Comparison of ENCODE assay signal across 8 cellular contexts in the genomic region with DNA sequence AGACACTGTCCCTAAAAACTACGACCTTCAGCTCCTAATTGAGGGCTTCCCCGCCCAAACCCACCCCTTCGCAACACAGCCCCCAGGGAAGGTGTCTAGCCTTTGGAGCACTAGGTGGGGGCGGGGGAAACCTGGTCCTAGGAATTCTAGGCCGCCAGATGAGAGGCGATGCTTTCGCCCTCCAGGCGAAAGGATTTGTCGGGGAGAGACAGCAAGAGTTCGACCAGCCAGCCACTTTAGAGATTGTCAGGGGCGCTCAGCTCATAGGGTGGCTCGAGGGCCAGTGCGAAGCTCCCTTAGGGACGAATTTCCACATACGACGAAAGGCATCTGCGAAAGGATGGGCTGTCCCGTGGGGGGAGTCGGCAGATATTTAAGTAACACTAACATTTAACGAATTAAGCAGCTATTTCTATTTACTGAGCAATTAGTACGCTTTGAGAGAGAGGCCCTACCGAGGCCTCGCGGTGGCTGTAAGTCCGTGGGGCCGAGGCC. TPM values are rescaled to one million over a fixed set of nuclear protein-coding genes. Genes with fewer than 3 reads are reported as not detected.
A peak's percentile ranks its signal among the peaks of the same experiment; 100 is the strongest.
DNase-seq lines count a peak whose midpoint lies in the region; ATAC-seq and TF ChIP-seq lines count a peak whose summit lies in the region.

No MANE protein-coding gene starts in this region.

- no peaks in the 10 kb centered on the region for H3K9me3 ChIP-seq in ectodermal cell (ENCODE audit: control insufficient read depth, low read length)
- no peaks in the 10 kb centered on the region for H3K9me3 ChIP-seq in ovary

- intact Hi-C loops in ovary (cut with DNase I) = loop anchor here in 2 of 4 donors (1.0 kb wide), 1 partner anchor 17 kb away; no protein-coding TSS in a partner anchor

- no peak for TF ChIP-seq POLR2A in ovary (IDR thresholded peaks at IDR 0.05)

- H3K36me3 ChIP-seq in ectodermal cell (ENCODE audit: control insufficient read depth, insufficient read depth, low read length) (no peaks in the 10 kb centered on the region), ovary (no peaks in the 10 kb centered on the region)

- H3K27ac ChIP-seq in ectodermal cell (ENCODE audit: insufficient read depth, low read depth, low read length, poor library complexity, severe bottlenecking) = peak overlapping the region; percentile 76
- H3K27ac ChIP-seq in ovary = peak overlapping the region; percentile 78 to 92

- TF ChIP-seq CTCF in LNCaP clone FGC (IDR thresholded peaks at IDR 0.05; ENCODE audit: control insufficient read depth, extremely low read depth, insufficient read depth) (peak; percentile 77; the same call in 1 of the 2 replicates), ovary (IDR thresholded peaks at IDR 0.05) (no peak)

- ATAC-seq in GM21447 (IDR thresholded peaks at IDR 0.05; ENCODE audit: unreplicated experiment) = no peak

- H3K4me3 ChIP-seq in LNCaP clone FGC (ENCODE audit: low read depth, low read length) = peak overlapping the region; percentile 63
- H3K4me3 ChIP-seq in ectodermal cell (ENCODE audit: insufficient read depth, low read depth, low read length) = peak overlapping the region; percentile 36
- H3K4me3 ChIP-seq in ovary = peak overlapping the region; percentile 54

- H3K27me3 ChIP-seq in ectodermal cell (ENCODE audit: control insufficient read depth, insufficient read depth, low read length, poor library complexity, severe bottlenecking) (peaks cover 15% of the 10 kb centered on the region), ovary (no peaks in the 10 kb centered on the region)

- no peak for TF ChIP-seq EP300 in ovary (IDR thresholded peaks at IDR 0.05)

- DNase-seq in ELF-1 (ENCODE audit: low read depth, low spot score) = peak; percentile 93
- DNase-seq in LNCaP clone FGC (ENCODE audit: low read depth) = no peak
- DNase-seq in ovary = no peak
- no peak for DNase-seq in pons (ENCODE audit: low spot score)
- no peak for DNase-seq in GM19238 (ENCODE audit: insufficient read length, low spot score)
- DNase-seq in activated CD4-positive, CD25-positive, alpha-beta regulatory T cell treated with anti-CD3 and anti-CD28 coated beads, Interleukin-2, amount 50 U/mL, for 72 hours = no peak

- peaks cover 13% of the 10 kb centered on the region for H3K4me1 ChIP-seq in ectodermal cell (ENCODE audit: control insufficient read depth, insufficient read depth, low read length)
- peaks cover 19% of the 10 kb centered on the region for H3K4me1 ChIP-seq in ovary (ENCODE audit: insufficient read depth)

- WGBS in ectodermal cell, 2 experiments = 26 to 29% methylated on average over 26 of the region's 26 CpGs
- 21 to 23% (median 23%) methylated on average over 26 of the region's 26 CpGs for WGBS in ovary, 3 donors

RNA-seq across cellular contexts. Expression of a gene that starts 5.3 kb away (rescaled TPM):
- 3.7 TPM for polyA plus RNA-seq in ectodermal cell (2013, experiment 1 of 4)
- 4.4 TPM for polyA plus RNA-seq in ectodermal cell (2013, experiment 2 of 4)
- 5.5 TPM for polyA plus RNA-seq in ectodermal cell (2013, experiment 3 of 4)
- 6.2 TPM for polyA plus RNA-seq in ectodermal cell (2013, experiment 4 of 4)
- 10 to 100 TPM in 6 of 7 donors, 1 to 10 TPM in 1; 4.9 to 47.9 (median 19.9) TPM for total RNA-seq in ovary
- polyA plus RNA-seq in ovary = 10 to 100 TPM in 1 of 2 donors, 1 to 10 TPM in 1; 6.3 to 17.2 TPM

RNA-seq across cellular contexts. Expression of a gene that starts 19.8 kb away (rescaled TPM):
- polyA plus RNA-seq in ectodermal cell (2013, experiment 1 of 4) = not detected
- 0.07 TPM for polyA plus RNA-seq in ectodermal cell (2013, experiment 2 of 4)
- 0.21 TPM for polyA plus RNA-seq in ectodermal cell (2013, experiment 3 of 4)
- polyA plus RNA-seq in ectodermal cell (2013, experiment 4 of 4) = 0.12 TPM
- 10 to 100 TPM in 1 of 7 donors, under 1 TPM in 3, not detected in 3; 0.20 to 10.8 (median 0.60) TPM for total RNA-seq in ovary
- polyA plus RNA-seq in ovary = under 1 TPM in 1 of 2 donors, not detected in 1; 0.15 TPM

RNA-seq across cellular contexts. Expression of a gene that starts 22.6 kb away (rescaled TPM):
- polyA plus RNA-seq in ectodermal cell (2013, experiment 1 of 4) = 30.8 TPM
- 33.2 TPM for polyA plus RNA-seq in ectodermal cell (2013, experiment 2 of 4)
- 35.0 TPM for polyA plus RNA-seq in ectodermal cell (2013, experiment 3 of 4)
- polyA plus RNA-seq in ectodermal cell (2013, experiment 4 of 4) = 34.7 TPM
- 10 to 100 TPM; 43.8 to 91.0 (median 67.5) TPM for total RNA-seq in ovary
- polyA plus RNA-seq in ovary = 10 to 100 TPM; 39.3 to 63.9 TPM

RNA-seq across cellular contexts. Expression of a gene that starts 24.7 kb away (rescaled TPM):
- polyA plus RNA-seq in ectodermal cell (2013, experiment 1 of 4) = 5.1 TPM
- polyA plus RNA-seq in ectodermal cell (2013, experiment 2 of 4) = 4.4 TPM
- 3.4 TPM for polyA plus RNA-seq in ectodermal cell (2013, experiment 3 of 4)
- polyA plus RNA-seq in ectodermal cell (2013, experiment 4 of 4) = 3.3 TPM
- total RNA-seq in ovary = 1 to 10 TPM; 1.8 to 9.5 (median 6.3) TPM
- 1 to 10 TPM in 1 of 2 donors, under 1 TPM in 1; 0.52 to 3.5 TPM for polyA plus RNA-seq in ovary

RNA-seq across cellular contexts. Expression of a gene that starts 33.4 kb away (rescaled TPM):
- polyA plus RNA-seq in ectodermal cell (2013, experiment 1 of 4) = 35.4 TPM
- 37.6 TPM for polyA plus RNA-seq in ectodermal cell (2013, experiment 2 of 4)
- 29.6 TPM for polyA plus RNA-seq in ectodermal cell (2013, experiment 3 of 4)
- polyA plus RNA-seq in ectodermal cell (2013, experiment 4 of 4) = 30.4 TPM
- 10 to 100 TPM; 19.9 to 32.2 (median 23.4) TPM for total RNA-seq in ovary
- 10 to 100 TPM; 17.5 to 31.0 TPM for polyA plus RNA-seq in ovary
